20 cellular contexts compared by ENCODE assay signal in genomic region chr9:113584728-113585442, GRCh38.
DNase-seq lines count a peak whose midpoint lies in the region; ATAC-seq, FAIRE-seq and TF ChIP-seq lines count a peak whose summit lies in the region.
"Had no signal": no experiment of that assay in that cellular context is flagged by ENCODE, and none has a peak within 500 bp of the region (broad histone marks: within the 10 kb centered on the region; RNA-seq: fewer than 3 reads in every experiment).

No MANE protein-coding gene starts in this region.

- FAIRE-seq in GM12891 (lab: Jason Lieb, UNC): no peak
- FAIRE-seq: endothelial cell of umbilical vein, GM18507 had no signal

- intact Hi-C loops in left ventricle myocardium inferior (cut with micrococcal nuclease) (loop anchor here (5.0 kb wide), 1 partner anchor 138 kb away; no protein-coding TSS in a partner anchor), left cardiac atrium (cut with DNase I) (loop anchor here (5.0 kb wide), 2 partner anchors 78 to 138 kb away; no protein-coding TSS in a partner anchor)

- no peak for TF ChIP-seq POLR2A in NB4 (IDR thresholded peaks at IDR 0.05; ENCODE audit: extremely low read depth, insufficient read length)
- no peak for TF ChIP-seq POLR2A in GM12891 (IDR thresholded peaks at IDR 0.05; ENCODE audit: low read depth, low read length)

- H3K27me3 Mint-ChIP-seq in glutamatergic neuron (ENCODE audit: unreplicated experiment): peaks cover 17% of the 10 kb centered on the region

- peak overlapping the region; percentile 94 for H3K27ac ChIP-seq in left ventricle myocardium inferior (replicated peaks)
- peak overlapping the region; percentile 31 to 79 for H3K27ac ChIP-seq in thoracic aorta
- H3K27ac ChIP-seq: thyroid gland had no signal

- H3K27me3 ChIP-seq in left ventricle myocardium inferior (ENCODE audit: low read depth) (no peaks in the 10 kb centered on the region), thoracic aorta (replicated peaks; ENCODE audit: insufficient read depth) (no peaks in the 10 kb centered on the region)
- H3K27me3 ChIP-seq: adrenal gland, thyroid gland had no signal

- H3K36me3 Mint-ChIP-seq in glutamatergic neuron (ENCODE audit: unreplicated experiment): no peaks in the 10 kb centered on the region

- H3K9me3 Mint-ChIP-seq in glutamatergic neuron (ENCODE audit: unreplicated experiment): peaks cover 6% of the 10 kb centered on the region

- peaks cover 95% of the 10 kb centered on the region for H3K4me1 ChIP-seq in left ventricle myocardium inferior
- H3K4me1 ChIP-seq in thoracic aorta (ENCODE audit: control insufficient read depth in 1 of 2, low read depth in 2 of 2): peaks cover 57 to 98% of the 10 kb centered on the region in 2 donors

- TF ChIP-seq CTCF in left ventricle myocardium inferior (IDR thresholded peaks at IDR 0.05; ENCODE audit: borderline replicate concordance) (no peak), NB4 (IDR thresholded peaks at IDR 0.05; ENCODE audit: low read depth, low read length) (no peak), glutamatergic neuron (IDR thresholded peaks at IDR 0.05; ENCODE audit: partially characterized antibody, unreplicated experiment) (no peak), thoracic aorta (IDR thresholded peaks at IDR 0.05) (no peak)

- H3K36me3 ChIP-seq in left ventricle myocardium inferior (peaks cover 32% of the 10 kb centered on the region), thoracic aorta (peaks cover 21% of the 10 kb centered on the region)

- H3K9me3 ChIP-seq in left ventricle myocardium inferior (replicated peaks) (no peaks in the 10 kb centered on the region), thoracic aorta (no peaks in the 10 kb centered on the region)
- H3K9me3 ChIP-seq: adrenal gland, thyroid gland had no signal

- peaks cover 17% of the 10 kb centered on the region for H3K4me1 Mint-ChIP-seq in glutamatergic neuron (ENCODE audit: low read depth, unreplicated experiment)

- DNase-seq in left ventricle myocardium inferior (no peak), left cardiac atrium (no peak), NB4 (ENCODE audit: low read depth) (peak; percentile 44), glutamatergic neuron (peak; percentile 4), thoracic aorta (ENCODE audit: low spot score) (no peak), GM12891 (ENCODE audit: insufficient read length, low spot score) (no peak)
- DNase-seq in stimulated activated naive CD4-positive, alpha-beta T cell (lab: John Stamatoyannopoulos, UW): no peak
- DNase-seq: activated CD4-positive, alpha-beta T cell treated with anti-CD3 and anti-CD28 coated beads for 1 hour; adrenal gland; AML-193; foreskin fibroblast; KBM-7; NCI-H1105 treated with DMSO at 0.1 percent for 48 hours; NCI-H2107; NCI-H526; stimulated activated CD4-positive, alpha-beta T cell treated with anti-CD3 and anti-CD28 coated beads, Interleukin-4, amount 100 ng/mL, for 24 hours; thyroid gland had no signal

- H3K4me3 Mint-ChIP-seq in glutamatergic neuron (ENCODE audit: unreplicated experiment): no peak overlapping the region

- H3K27ac Mint-ChIP-seq in glutamatergic neuron (ENCODE audit: unreplicated experiment): no peak overlapping the region

- ATAC-seq in left cardiac atrium: no peak
- no peak for ATAC-seq in thoracic aorta (ENCODE audit: insufficient number of reproducible peaks, low FRiP score, low read depth)
- no peak for ATAC-seq in GM18511 (IDR thresholded peaks at IDR 0.05; ENCODE audit: unreplicated experiment)

- H3K4me3 ChIP-seq in left ventricle myocardium inferior (no peak overlapping the region), NB4 (ENCODE audit: low read depth, low read length) (no peak overlapping the region), thoracic aorta (no peak overlapping the region)
- H3K4me3 ChIP-seq: adrenal gland, thyroid gland had no signal

TF ChIP-seq in GM12891, 5 proteins besides CTCF, POLR2A, EP300 and RAD21:
- no peak for TF ChIP-seq PAX5 (IDR thresholded peaks at IDR 0.05; ENCODE audit: insufficient read depth, low read length, severe bottlenecking)
- no peak for TF ChIP-seq POU2F2 (IDR thresholded peaks at IDR 0.05; ENCODE audit: low read depth, low read length)
- no peak for TF ChIP-seq TAF1 (IDR thresholded peaks at IDR 0.05; ENCODE audit: low read depth, low read length)
- no peak for TF ChIP-seq POLR2AphosphoS5 (IDR thresholded peaks at IDR 0.05; ENCODE audit: low read depth, low read length)
- TF ChIP-seq SPI1 (IDR thresholded peaks at IDR 0.05; ENCODE audit: low read depth, low read length): no peak

Comparison
In these comparisons a context has a peak if more than half of its experiments do, and no peak if none do; other contexts are left out.
1. DNase-seq: peak in NB4 (single experiment) and glutamatergic neuron (single experiment); none in left ventricle myocardium inferior (single experiment), left cardiac atrium (single experiment), thoracic aorta (single experiment), GM12891 (single experiment) and stimulated activated naive CD4-positive, alpha-beta T cell (0 of 6).